ENCODE assay signal across 37 cellular contexts in the genomic region with DNA sequence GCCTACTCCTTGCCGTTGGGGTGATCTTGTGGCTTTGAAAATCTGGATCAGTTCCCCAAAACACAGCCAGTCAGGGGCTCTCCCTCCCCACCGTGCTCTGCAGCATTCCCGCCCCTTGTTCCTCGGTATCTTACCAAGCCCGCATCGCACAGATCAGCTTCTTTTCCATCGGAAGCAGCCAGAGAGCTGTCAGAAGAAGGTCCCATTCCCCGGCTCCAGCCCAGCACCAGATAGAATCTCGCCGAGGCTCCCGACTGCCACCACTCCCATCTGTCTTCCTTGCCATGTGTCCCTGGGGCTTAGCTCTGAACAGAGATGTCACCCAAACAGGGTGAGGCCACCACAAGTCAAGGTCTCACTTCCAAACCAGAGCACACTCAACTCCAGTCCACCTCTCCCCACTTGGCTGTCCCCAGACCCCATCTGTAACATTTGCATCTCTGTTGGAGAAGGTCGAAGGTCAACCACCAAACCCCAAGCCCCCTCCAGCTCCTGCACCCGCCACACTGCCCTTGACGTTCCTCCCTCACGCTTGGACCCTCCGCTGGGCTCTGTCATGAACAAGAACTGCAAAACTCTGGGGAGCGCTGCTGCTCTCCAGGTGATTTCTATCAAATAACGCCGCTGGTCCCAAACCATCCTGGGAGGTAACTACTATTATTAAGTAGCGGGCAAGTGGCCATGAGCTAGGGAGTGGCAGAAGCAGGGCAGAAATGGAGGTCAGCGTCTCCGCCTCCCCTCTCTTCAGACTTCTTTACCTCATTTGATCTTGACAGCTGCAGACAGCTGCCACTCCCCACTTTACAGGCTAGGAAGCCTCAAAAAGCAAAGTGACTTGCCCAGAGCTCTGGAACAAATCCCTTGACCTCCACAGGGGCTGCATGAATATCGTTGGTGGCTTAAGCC.
A peak's percentile ranks its signal among the peaks of the same experiment; 100 is the strongest.
DNase-seq lines count a peak whose midpoint lies in the region; ATAC-seq and TF ChIP-seq lines count a peak whose summit lies in the region.
"Had no signal": no experiment of that assay in that cellular context is flagged by ENCODE, and none has a peak within 500 bp of the region (broad histone marks: within the 10 kb centered on the region; RNA-seq: fewer than 3 reads in every experiment).

No MANE protein-coding gene starts in this region.

- no peaks in the 10 kb centered on the region for H4K20me1 ChIP-seq in neural progenitor cell (ENCODE audit: low read depth)

- no peak for TF ChIP-seq POLR2A in vagina (IDR thresholded peaks at IDR 0.05)

- H3K27ac ChIP-seq in neural progenitor cell (no peak overlapping the region), vagina (peak overlapping the region; percentile 36), substantia nigra (ENCODE audit: low read depth, low read length, poor library complexity, severe bottlenecking) (no peak overlapping the region)
- H3K27ac ChIP-seq: breast epithelium had no signal

- H3K4me1 ChIP-seq in neural progenitor cell (peaks cover 23% of the 10 kb centered on the region), vagina (peaks cover 22% of the 10 kb centered on the region)
- H3K4me1 ChIP-seq: HAP-1 had no signal

- H3K4me1 Mint-ChIP-seq in dendritic cell treated with granulocyte-macrophage colony-stimulating factor and Interleukin-4, amounts not matched to agents 40 ng/mL and 50 ng/mL, for 4 days (ENCODE audit: low read depth), result peaks cover 26% of the 10 kb centered on the region
- H3K4me1 Mint-ChIP-seq in neural progenitor cell, result peaks cover 58% of the 10 kb centered on the region
- peaks cover 22% of the 10 kb centered on the region for H3K4me1 Mint-ChIP-seq in activated CD4-positive, alpha-beta memory T cell treated with anti-CD3 and anti-CD28 coated beads for 36 hours (ENCODE audit: low read depth)

- H3K36me3 Mint-ChIP-seq in dendritic cell treated with granulocyte-macrophage colony-stimulating factor and Interleukin-4, amounts not matched to agents 40 ng/mL and 50 ng/mL, for 4 days (ENCODE audit: low read depth), result no peaks in the 10 kb centered on the region
- peaks cover 2% of the 10 kb centered on the region for H3K36me3 Mint-ChIP-seq in neural progenitor cell
- H3K36me3 Mint-ChIP-seq in activated CD4-positive, alpha-beta memory T cell treated with anti-CD3 and anti-CD28 coated beads for 36 hours, result no peaks in the 10 kb centered on the region
- H3K36me3 Mint-ChIP-seq: immature natural killer cell; natural killer cell treated with Interleukin-12 subunit alpha and Interleukin-12 subunit beta and Interleukin-15 and Interleukin-18, amount 100 ng/mL, for 72 hours; stimulated activated memory B cell treated with anti-CD40 and anti-IgM and Interleukin-4, amounts not matched to agents 10 μg/mL and 1 μg/mL and 100 μg/mL, for 72 hours had no signal

- TF ChIP-seq CTCF in neural progenitor cell (IDR thresholded peaks at IDR 0.05), result no peak
- TF ChIP-seq CTCF in vagina (IDR thresholded peaks at IDR 0.05), result no peak

- no peaks in the 10 kb centered on the region for H3K79me2 ChIP-seq in neural progenitor cell (ENCODE audit: low read depth)

- peak overlapping the region; percentile 5 for H3K27ac Mint-ChIP-seq in dendritic cell treated with granulocyte-macrophage colony-stimulating factor and Interleukin-4, amounts not matched to agents 40 ng/mL and 50 ng/mL, for 4 days
- H3K27ac Mint-ChIP-seq in neural progenitor cell, result peak overlapping the region; percentile 91
- no peak overlapping the region for H3K27ac Mint-ChIP-seq in activated CD4-positive, alpha-beta memory T cell treated with anti-CD3 and anti-CD28 coated beads for 36 hours
- H3K27ac Mint-ChIP-seq: activated T-helper 17 cell treated with anti-CD3 and anti-CD28 coated beads, Interleukin-2, amount 50 U/mL, for 72 hours; endodermal cell; stimulated activated memory B cell treated with anti-CD40 and anti-IgM and Interleukin-4, amounts not matched to agents 10 μg/mL and 1 μg/mL and 100 μg/mL, for 72 hours had no signal

- H3K9ac ChIP-seq in neural progenitor cell, result no peak overlapping the region

- ATAC-seq in Right ventricle myocardium superior (ENCODE audit: poor library complexity), result no peak
- ATAC-seq: activated T-helper 17 cell treated with anti-CD3 and anti-CD28 coated beads, Interleukin-2, amount 50 U/mL, for 72 hours; esophagus mucosa; left lobe of liver; natural killer cell treated with Interleukin-12 subunit alpha and Interleukin-12 subunit beta and Interleukin-15 and Interleukin-18, amount 100 ng/mL, for 72 hours; Panc1; stimulated activated memory B cell treated with anti-CD40 and anti-IgM and Interleukin-4, amounts not matched to agents 10 μg/mL and 1 μg/mL and 100 μg/mL, for 72 hours had no signal

- no peaks in the 10 kb centered on the region for H3K9me3 Mint-ChIP-seq in dendritic cell treated with granulocyte-macrophage colony-stimulating factor and Interleukin-4, amounts not matched to agents 40 ng/mL and 50 ng/mL, for 4 days
- H3K9me3 Mint-ChIP-seq in neural progenitor cell, result no peaks in the 10 kb centered on the region
- H3K9me3 Mint-ChIP-seq in activated CD4-positive, alpha-beta memory T cell treated with anti-CD3 and anti-CD28 coated beads for 36 hours, result no peaks in the 10 kb centered on the region
- H3K9me3 Mint-ChIP-seq: activated T-helper 17 cell treated with anti-CD3 and anti-CD28 coated beads, Interleukin-2, amount 50 U/mL, for 72 hours; endodermal cell; immature natural killer cell; natural killer cell treated with Interleukin-12 subunit alpha and Interleukin-12 subunit beta and Interleukin-15 and Interleukin-18, amount 100 ng/mL, for 72 hours; stimulated activated memory B cell treated with anti-CD40 and anti-IgM and Interleukin-4, amounts not matched to agents 10 μg/mL and 1 μg/mL and 100 μg/mL, for 72 hours had no signal

- POLR2A ChIA-PET in activated CD4-positive, alpha-beta memory T cell treated with anti-CD3 and anti-CD28 coated beads for 36 hours (lab: Charles Lee), result interaction anchor here (1.8 kb wide), 1 partner anchor 9 kb away, joined by 5 read pairs; no protein-coding TSS in a partner anchor

- peaks cover 31% of the 10 kb centered on the region for H3K27me3 Mint-ChIP-seq in dendritic cell treated with granulocyte-macrophage colony-stimulating factor and Interleukin-4, amounts not matched to agents 40 ng/mL and 50 ng/mL, for 4 days
- peaks cover 22% of the 10 kb centered on the region for H3K27me3 Mint-ChIP-seq in neural progenitor cell (ENCODE audit: insufficient read depth, low read depth)
- H3K27me3 Mint-ChIP-seq in activated CD4-positive, alpha-beta memory T cell treated with anti-CD3 and anti-CD28 coated beads for 36 hours, result no peaks in the 10 kb centered on the region
- H3K27me3 Mint-ChIP-seq: activated T-helper 17 cell treated with anti-CD3 and anti-CD28 coated beads, Interleukin-2, amount 50 U/mL, for 72 hours; natural killer cell treated with Interleukin-12 subunit alpha and Interleukin-12 subunit beta and Interleukin-15 and Interleukin-18, amount 100 ng/mL, for 72 hours had no signal

- H3K9me3 ChIP-seq in neural progenitor cell (ENCODE audit: low read depth) (no peaks in the 10 kb centered on the region), vagina (no peaks in the 10 kb centered on the region)
- H3K9me3 ChIP-seq: breast epithelium, HAP-1 had no signal

- H3K4me2 ChIP-seq in neural progenitor cell, result no peak overlapping the region

- H3K27me3 ChIP-seq in neural progenitor cell (no peaks in the 10 kb centered on the region), vagina (no peaks in the 10 kb centered on the region)
- H3K27me3 ChIP-seq: breast epithelium had no signal

- no peaks in the 10 kb centered on the region for H3K36me3 ChIP-seq in neural progenitor cell
- H3K36me3 ChIP-seq in vagina, result no peaks in the 10 kb centered on the region
- H3K36me3 ChIP-seq: breast epithelium, HAP-1 had no signal

- H3F3A ChIP-seq in neural progenitor cell (ENCODE audit: low read depth), result peaks cover 4% of the 10 kb centered on the region

- H3K4me3 ChIP-seq in neural progenitor cell, result no peak overlapping the region
- H3K4me3 ChIP-seq in vagina, result no peak overlapping the region
- H3K4me3 ChIP-seq: breast epithelium, HAP-1 had no signal

- H3K4me3 Mint-ChIP-seq in dendritic cell treated with granulocyte-macrophage colony-stimulating factor and Interleukin-4, amounts not matched to agents 40 ng/mL and 50 ng/mL, for 4 days, result no peak overlapping the region
- H3K4me3 Mint-ChIP-seq in neural progenitor cell, result peak overlapping the region; percentile 39
- no peak overlapping the region for H3K4me3 Mint-ChIP-seq in activated CD4-positive, alpha-beta memory T cell treated with anti-CD3 and anti-CD28 coated beads for 36 hours
- H3K4me3 Mint-ChIP-seq: activated T-helper 17 cell treated with anti-CD3 and anti-CD28 coated beads, Interleukin-2, amount 50 U/mL, for 72 hours; endodermal cell; immature natural killer cell; natural killer cell treated with Interleukin-12 subunit alpha and Interleukin-12 subunit beta and Interleukin-15 and Interleukin-18, amount 100 ng/mL, for 72 hours; stimulated activated memory B cell treated with anti-CD40 and anti-IgM and Interleukin-4, amounts not matched to agents 10 μg/mL and 1 μg/mL and 100 μg/mL, for 72 hours had no signal

- CTCF ChIA-PET in activated CD4-positive, alpha-beta memory T cell treated with anti-CD3 and anti-CD28 coated beads for 36 hours (lab: Charles Lee), result interaction anchor here (1.0 to 6.2 kb wide), 3 partner anchors 10 to 70 kb away, joined by 3 to 72 read pairs (median 8); a partner anchor contains a TSS

- H2AFZ ChIP-seq in neural progenitor cell (replicated peaks), result no peak overlapping the region

- intact Hi-C loops in Right ventricle myocardium superior (cut with DNase I), result no loop called here
- intact Hi-C loops in cardiac septum (cut with DNase I), result loop anchor here (5.0 kb wide), 1 partner anchor 216 kb away; a partner anchor contains a TSS
- intact Hi-C loops in dendritic cell treated with granulocyte-macrophage colony-stimulating factor and Interleukin-4, amounts not matched to agents 40 ng/mL and 50 ng/mL, for 4 days (cut with micrococcal nuclease), result no loop called here
- intact Hi-C loops in vagina (cut with DNase I), result no loop called here
- intact Hi-C loops in activated CD4-positive, alpha-beta memory T cell treated with anti-CD3 and anti-CD28 coated beads for 36 hours (cut with micrococcal nuclease), result no loop called here

- DNase-seq in Right ventricle myocardium superior (peak; percentile 31), cardiac septum (ENCODE audit: low spot score) (no peak), neural progenitor cell (ENCODE audit: low spot score) (no peak), vagina (ENCODE audit: extremely low spot score in 2 of 2) (no peak), substantia nigra (lab: John Stamatoyannopoulos, UW) (no peak), NCI-H1694 treated with DMSO at 0.1 percent for 48 hours (lab: John Stamatoyannopoulos, UW) (no peak)
- DNase-seq in activated CD4-positive, alpha-beta memory T cell treated with anti-CD3 and anti-CD28 coated beads for 36 hours, result no peak
- DNase-seq: activated CD4-positive, alpha-beta T cell treated with anti-CD3 and anti-CD28 coated beads, Interleukin-2, amount 50 U/mL, for 48 hours; activated CD4-positive, CD25-positive, alpha-beta regulatory T cell; activated CD8-positive, alpha-beta memory T cell treated with anti-CD3 and anti-CD28 coated beads, Interleukin-2, amount 50 U/mL, for 48 hours; activated naive CD4-positive, alpha-beta T cell treated with anti-CD3 and anti-CD28 coated beads, Interleukin-2, amount 50 U/mL, for 16 hours; AML-193; amygdala; cortex of kidney; DMS53; endodermal cell; foreskin melanocyte; hypothalamus; immature natural killer cell; IMR-90; midbrain; NCI-H1092 treated with DMSO at 0.1 percent for 48 hours; NCI-H187 treated with DMSO at 0.1 percent for 48 hours; NCI-H2171 treated with DMSO at 0.1 percent for 48 hours; NCI-H524 treated with DMSO at 0.1 percent for 48 hours; stimulated activated CD4-positive, alpha-beta T cell treated with anti-CD3 and anti-CD28 coated beads, Interleukin-12 subunit alpha, Interleukin-12 subunit beta, amount 100 ng/mL, for 4 hours; stimulated activated CD4-positive, alpha-beta T cell treated with anti-CD3 and anti-CD28 coated beads, Interleukin-4, amount 100 ng/mL, for 1 hour; SW 1271 had no signal
